ENCODE assay signal across 22 cellular contexts in genomic region chr11:71607520-71608216, GRCh38. TPM values are rescaled to one million over a fixed set of nuclear protein-coding genes. Genes with fewer than 3 reads are reported as not detected.
DNase-seq lines count a peak whose midpoint lies in the region; ATAC-seq and TF ChIP-seq lines count a peak whose summit lies in the region.
"Not testable (repeated sequence)": the region's sequence is repeated elsewhere in the genome, so short reads cannot be mapped to it uniquely, and the experiment has no call there.
"Had no signal": no experiment of that assay in that cellular context is flagged by ENCODE, and none has a peak within 500 bp of the region (broad histone marks: within the 10 kb centered on the region; RNA-seq: fewer than 3 reads in every experiment).

No MANE protein-coding gene starts in this region.

- WGBS in esophagus squamous epithelium, 2 donors, result 0% methylated on average over 5 of the region's 59 CpGs; no CpG with 5 or more reads in 1 of the 2 donors
- 0 to 4% methylated on average over 4 to 39 of the region's 59 CpGs for WGBS in upper lobe of left lung, 2 donors

- peaks cover 0 to 72% (median 3%) of the 10 kb centered on the region in 4 donors for H3K27me3 ChIP-seq in esophagus squamous epithelium
- peaks cover 51% of the 10 kb centered on the region for H3K27me3 ChIP-seq in iPS-20b (ENCODE audit: insufficient read depth, low read length)
- not testable (repeated sequence) for H3K27me3 ChIP-seq in upper lobe of left lung

- H3K27me3 Mint-ChIP-seq in T-helper 17 cell, result peaks cover 57% of the 10 kb centered on the region
- peaks cover 78% of the 10 kb centered on the region for H3K27me3 Mint-ChIP-seq in brain
- H3K27me3 Mint-ChIP-seq in naive B cell, result peaks cover 28 to 80% (median 50%) of the 10 kb centered on the region in 3 donors
- peaks cover 50% of the 10 kb centered on the region for H3K27me3 Mint-ChIP-seq in progenitor cell of endocrine pancreas

- H3K4me3 ChIP-seq in esophagus squamous epithelium (peak overlapping the region in 3 of 4 donors; percentile 12 to 41 (median 18)), iPS-20b (ENCODE audit: low read length) (peak overlapping the region; percentile 70; the same call in 1 of the 2 replicates), upper lobe of left lung (peak overlapping the region in 3 of 4 donors; percentile 17 to 32 (median 27))

- H3K4me3 Mint-ChIP-seq in T-helper 17 cell (peak overlapping the region; percentile 73), brain (peak overlapping the region in 4 of 5 experiments; percentile 47 to 79 (median 67)), naive B cell (peak overlapping the region in 4 of 8 donors; percentile 48 to 69 (median 64)), progenitor cell of endocrine pancreas (ENCODE audit: low read depth) (peak overlapping the region; percentile 60)

- H3K9me3 ChIP-seq in T-helper 17 cell (ENCODE audit: control insufficient read depth, low read length, poor library complexity, severe bottlenecking); esophagus squamous epithelium; iPS-20b (ENCODE audit: insufficient read depth, low read depth, low read length); upper lobe of left lung: not testable (repeated sequence)

- not testable (repeated sequence) for ATAC-seq in T-helper 17 cell; naive B cell (ENCODE audit: low read depth in 2 of 2); upper lobe of left lung (ENCODE audit: low FRiP score in 2 of 2)

- H3K36me3 ChIP-seq in esophagus squamous epithelium; iPS-20b (ENCODE audit: insufficient read depth, low read depth, low read length); upper lobe of left lung: not testable (repeated sequence)

- H3K9ac ChIP-seq in iPS-20b (ENCODE audit: low read depth, low read length), result not testable (repeated sequence)

- not testable (repeated sequence) for H3K36me3 Mint-ChIP-seq in T-helper 17 cell (ENCODE audit: low read depth); brain; naive B cell; progenitor cell of endocrine pancreas (ENCODE audit: insufficient read depth)

- not testable (repeated sequence) for H3K27ac ChIP-seq in esophagus squamous epithelium; iPS-20b (ENCODE audit: low read length); upper lobe of left lung

- H3K9me3 Mint-ChIP-seq in brain; naive B cell; progenitor cell of endocrine pancreas (ENCODE audit: low read depth): not testable (repeated sequence)

- not testable (repeated sequence) for H3K27ac Mint-ChIP-seq in T-helper 17 cell, brain, naive B cell, progenitor cell of endocrine pancreas

- intact Hi-C loops in esophagus squamous epithelium (cut with DNase I), result not testable (repeated sequence)

- peak; percentile 25 for DNase-seq in GM20000 (ENCODE audit: low spot score)
- DNase-seq in T-helper 17 cell; esophagus squamous epithelium (lab: John Stamatoyannopoulos, UW): not testable (repeated sequence)
- DNase-seq in naive B cell, result peak; percentile 1
- DNase-seq in progenitor cell of endocrine pancreas (ENCODE audit: low spot score, unreplicated experiment), result peak; percentile 20
- DNase-seq in upper lobe of left lung, result peak in 1 of 2 donors; percentile 79

- not testable (repeated sequence) for TF ChIP-seq POLR2A in esophagus squamous epithelium (IDR thresholded peaks at IDR 0.05); upper lobe of left lung (IDR thresholded peaks at IDR 0.05)

- not testable (repeated sequence) for TF ChIP-seq EP300 in upper lobe of left lung (IDR thresholded peaks at IDR 0.05)

- not testable (repeated sequence) for TF ChIP-seq CTCF in GM20000 (IDR thresholded peaks at IDR 0.05; ENCODE audit: extremely low read depth, missing control alignments); brain (conservative IDR thresholded peaks at IDR 0.05); esophagus squamous epithelium (IDR thresholded peaks at IDR 0.05); progenitor cell of endocrine pancreas (IDR thresholded peaks at IDR 0.05; ENCODE audit: unreplicated experiment); upper lobe of left lung (IDR thresholded peaks at IDR 0.05)

- peaks cover 5 to 14% (median 8%) of the 10 kb centered on the region in 3 donors for H3K4me1 ChIP-seq in esophagus squamous epithelium
- H3K4me1 ChIP-seq in iPS-20b (ENCODE audit: insufficient read depth, low read length), result not testable (repeated sequence)
- H3K4me1 ChIP-seq in upper lobe of left lung, result peaks cover 5 to 10% (median 7%) of the 10 kb centered on the region in 4 donors

- not testable (repeated sequence) for H3K4me1 Mint-ChIP-seq in T-helper 17 cell; brain; progenitor cell of endocrine pancreas (ENCODE audit: low read depth)
- H3K4me1 Mint-ChIP-seq in naive B cell, result peaks cover 12 to 21% (median 14%) of the 10 kb centered on the region in 3 donors

RNA-seq across cellular contexts. Expression of gene KRTAP5-11, which starts 25.0 kb away (rescaled TPM):
- total RNA-seq in T-helper 17 cell, result not detected
- not detected for polyA plus RNA-seq in brain (ENCODE audit: insufficient read depth, low read depth, low replicate concordance)
- total RNA-seq in esophagus squamous epithelium, result not detected
- not detected for polyA plus RNA-seq in naive B cell (ENCODE audit: low read depth in 6 of 6)
- total RNA-seq in progenitor cell of endocrine pancreas, result not detected in 2 replicates
- total RNA-seq in upper lobe of left lung, result not detected
- total RNA-seq: activated CD4-positive, alpha-beta memory T cell treated with anti-CD3 and anti-CD28 coated beads for 36 hours; activated T-helper 2 cell treated with anti-CD3 and anti-CD28 coated beads, Interferon-gamma antibody, Interleukin-2, Interleukin-4, amounts not matched to agents 10 μg/mL and 5 μg/mL and 100 μg/mL, durations not matched to agents 14 hours and 24 hours and 36 hours; bronchial epithelial cell; esophagus mucosa; G401; HT1080; left lung; M059J; natural killer cell treated with Interleukin-12 subunit alpha and Interleukin-12 subunit beta and Interleukin-15 and Interleukin-18, amount 100 ng/mL, for 72 hours; right cardiac atrium; spleen; T-helper 2 cell treated with Interferon-gamma antibody and Interleukin-4, amounts not matched to agents 100 ng/mL and 5 ng/mL, for 36 hours; tibial nerve had no signal
- polyA plus RNA-seq: AG04450, right cardiac atrium, spleen had no signal

RNA-seq across cellular contexts. Expression of gene KRTAP5-10, which starts 42.3 kb away (rescaled TPM):
- total RNA-seq in T-helper 17 cell (not detected), esophagus squamous epithelium (not detected), progenitor cell of endocrine pancreas (0.41 TPM in 1 of 2 replicates, not detected in the other), upper lobe of left lung (under 1 TPM in 1 of 6 donors, not detected in 5; 0.34 TPM)
- polyA plus RNA-seq in brain (ENCODE audit: insufficient read depth, low read depth, low replicate concordance) (not detected), naive B cell (ENCODE audit: low read depth in 6 of 6) (not detected)
- total RNA-seq: activated CD4-positive, alpha-beta memory T cell treated with anti-CD3 and anti-CD28 coated beads for 36 hours; activated T-helper 2 cell treated with anti-CD3 and anti-CD28 coated beads, Interferon-gamma antibody, Interleukin-2, Interleukin-4, amounts not matched to agents 10 μg/mL and 5 μg/mL and 100 μg/mL, durations not matched to agents 14 hours and 24 hours and 36 hours; bronchial epithelial cell; G401; HT1080; left lung; M059J; natural killer cell treated with Interleukin-12 subunit alpha and Interleukin-12 subunit beta and Interleukin-15 and Interleukin-18, amount 100 ng/mL, for 72 hours; right cardiac atrium; T-helper 2 cell treated with Interferon-gamma antibody and Interleukin-4, amounts not matched to agents 100 ng/mL and 5 ng/mL, for 36 hours; tibial nerve had no signal
- polyA plus RNA-seq: AG04450, right cardiac atrium had no signal

RNA-seq across cellular contexts. Expression of gene KRTAP5-9, which starts 59.4 kb away (rescaled TPM):
- total RNA-seq in T-helper 17 cell (not detected), esophagus squamous epithelium (not detected), progenitor cell of endocrine pancreas (0.26 and 0.53 TPM in 2 replicates), upper lobe of left lung (under 1 TPM in 2 of 6 donors, not detected in 4; 0.24 to 0.26 TPM)
- polyA plus RNA-seq in brain (ENCODE audit: insufficient read depth, low read depth, low replicate concordance) (not detected), naive B cell (ENCODE audit: low read depth in 6 of 6) (under 1 TPM in 1 of 6 donors, not detected in 5; 0.27 TPM)
- total RNA-seq: activated T-helper 2 cell treated with anti-CD3 and anti-CD28 coated beads, Interferon-gamma antibody, Interleukin-2, Interleukin-4, amounts not matched to agents 10 μg/mL and 5 μg/mL and 100 μg/mL, durations not matched to agents 14 hours and 24 hours and 36 hours; bronchial epithelial cell; G401; HT1080; M059J; natural killer cell treated with Interleukin-12 subunit alpha and Interleukin-12 subunit beta and Interleukin-15 and Interleukin-18, amount 100 ng/mL, for 72 hours; right cardiac atrium had no signal
- polyA plus RNA-seq: AG04450, right cardiac atrium had no signal

Comparison
In these comparisons a context has a peak if more than half of its experiments do, and no peak if none do; other contexts are left out.
1. H3K4me3 ChIP-seq: peak in every context shown above with its lines; median percentile 70 in iPS-20b; 27 in upper lobe of left lung; 18 in esophagus squamous epithelium.